In genomic region chr6:144138542-144138941, GRCh38 we compare ENCODE assay signal across 1 cellular context.
TF ChIP-seq lines count a peak whose summit lies in the region.

No MANE protein-coding gene starts in this region.

TF ChIP-seq in HepG2, 621 proteins besides CTCF, POLR2A, EP300 and RAD21:
- peak; percentile 50; the same call in 1 of the 2 replicates for TF ChIP-seq MAFF (IDR thresholded peaks at IDR 0.05; ENCODE audit: low read depth, low read length)
- peak; percentile 46 to 68; a peak in 3 of 4 replicates for TF ChIP-seq MAFK (conservative IDR thresholded peaks at IDR 0.05 in 1 of 2, IDR thresholded peaks at IDR 0.05 in 1 of 2; ENCODE audit: low read length in 2 of 2)
- TF ChIP-seq WIZ (CRISPR knock-in tag; IDR thresholded peaks at IDR 0.05), result no peak
- TF ChIP-seq NFE2L2 (IDR thresholded peaks at IDR 0.05; ENCODE audit: low read length), result peak; percentile 23; the same call in 1 of the 2 replicates
- no peak for TF ChIP-seq THYN1 (CRISPR knock-in tag; IDR thresholded peaks at IDR 0.05; ENCODE audit: borderline replicate concordance, low read depth)
- no peak for TF ChIP-seq NR3C1 (CRISPR knock-in tag; IDR thresholded peaks at IDR 0.05)
